27 cellular contexts compared by ENCODE assay signal in genomic region chr12:2274733-2275132, GRCh38.
"Had no signal": no experiment of that assay in that cellular context is flagged by ENCODE, and none has a peak within 500 bp of the region (broad histone marks: within the 10 kb centered on the region; RNA-seq: fewer than 3 reads in every experiment).

No MANE protein-coding gene starts in this region.

- H3K36me3 Mint-ChIP-seq: mesothelial cell of epicardium; naive thymus-derived CD8-positive, alpha-beta T cell; stimulated activated naive B cell treated with anti-CD40 and anti-IgM and Interleukin-4, amounts not matched to agents 10 μg/mL and 1 μg/mL and 100 μg/mL, for 72 hours had no signal

- H3K4me3 ChIP-seq: esophagus muscularis mucosa, uterus had no signal

- DNase-seq: activated CD4-positive, alpha-beta T cell treated with anti-CD3 and anti-CD28 coated beads for 48 hours; activated CD4-positive, alpha-beta T cell treated with anti-CD3 and anti-CD28 coated beads, Interleukin-2, amount 50 U/mL, for 48 hours; activated CD8-positive, alpha-beta memory T cell treated with anti-CD3 and anti-CD28 coated beads for 24 hours; activated effector memory CD4-positive, alpha-beta T cell treated with anti-CD3 and anti-CD28 coated beads, Interleukin-2, amount 50 U/mL, for 16 hours; activated naive CD4-positive, alpha-beta T cell treated with anti-CD3 and anti-CD28 coated beads for 36 hours; activated T-cell treated with anti-CD3 and anti-CD28 coated beads, Interleukin-2, amount 50 U/mL, for 1 hour; amygdala; central memory CD4-positive, alpha-beta T cell; foreskin keratinocyte; kidney glomerular epithelial cell; mammary epithelial cell; naive thymus-derived CD8-positive, alpha-beta T cell; posterior cingulate gyrus; retina; stimulated activated CD4-positive, alpha-beta T cell treated with anti-CD3 and anti-CD28 coated beads, Interleukin-15, amount 100 ng/mL, for 24 hours; stimulated activated CD4-positive, alpha-beta T cell treated with anti-CD3 and anti-CD28 coated beads, Interleukin-2, amount 100 ng/mL, for 24 hours; stimulated activated naive B cell treated with anti-CD40 and anti-IgM and Interleukin-4, amounts not matched to agents 10 μg/mL and 1 μg/mL and 100 μg/mL, for 72 hours; T-helper 17 cell; T1000; trophoblast cell; uterus; WERI-Rb-1 had no signal

- H3K27me3 ChIP-seq: esophagus muscularis mucosa, foreskin keratinocyte, uterus had no signal

- H3K4me3 Mint-ChIP-seq: activated naive CD4-positive, alpha-beta T cell treated with anti-CD3 and anti-CD28 coated beads for 36 hours; activated T-helper 1 cell treated with anti-CD3 and anti-CD28 coated beads, Interleukin-12 subunit alpha, Interleukin-12 subunit beta, Interleukin-2, Interleukin-4 antibody, amounts not matched to agents 30 ng/mL and 10 ng/mL and 1 ng/mL, durations not matched to agents 14 hours and 24 hours and 36 hours; mesothelial cell of epicardium; naive thymus-derived CD8-positive, alpha-beta T cell; neural crest cell; stimulated activated naive B cell treated with anti-CD40 and anti-IgM and Interleukin-4, amounts not matched to agents 10 μg/mL and 1 μg/mL and 100 μg/mL, for 72 hours; T-helper 17 cell had no signal

- ATAC-seq: activated CD4-positive, CD25-positive, alpha-beta regulatory T cell treated with anti-CD3 and anti-CD28 coated beads, Interleukin-2, amount 50 U/mL, for 24 hours; foreskin keratinocyte; naive thymus-derived CD8-positive, alpha-beta T cell; stimulated activated naive B cell treated with anti-CD40 and anti-IgM and Interleukin-4, amounts not matched to agents 10 μg/mL and 1 μg/mL and 100 μg/mL, for 72 hours; T-helper 17 cell had no signal

- H3K9me3 Mint-ChIP-seq: activated T-helper 1 cell treated with anti-CD3 and anti-CD28 coated beads, Interleukin-12 subunit alpha, Interleukin-12 subunit beta, Interleukin-2, Interleukin-4 antibody, amounts not matched to agents 30 ng/mL and 10 ng/mL and 1 ng/mL, durations not matched to agents 14 hours and 24 hours and 36 hours; neural crest cell; stimulated activated naive B cell treated with anti-CD40 and anti-IgM and Interleukin-4, amounts not matched to agents 10 μg/mL and 1 μg/mL and 100 μg/mL, for 72 hours had no signal

- H3K27ac Mint-ChIP-seq: activated naive CD4-positive, alpha-beta T cell treated with anti-CD3 and anti-CD28 coated beads for 36 hours; activated T-helper 1 cell treated with anti-CD3 and anti-CD28 coated beads, Interleukin-12 subunit alpha, Interleukin-12 subunit beta, Interleukin-2, Interleukin-4 antibody, amounts not matched to agents 30 ng/mL and 10 ng/mL and 1 ng/mL, durations not matched to agents 14 hours and 24 hours and 36 hours; mesothelial cell of epicardium; naive thymus-derived CD8-positive, alpha-beta T cell; stimulated activated naive B cell treated with anti-CD40 and anti-IgM and Interleukin-4, amounts not matched to agents 10 μg/mL and 1 μg/mL and 100 μg/mL, for 72 hours; T-helper 17 cell had no signal

- H3K36me3 ChIP-seq: esophagus muscularis mucosa, uterus, WERI-Rb-1 had no signal

- H3K4me1 ChIP-seq: foreskin keratinocyte, uterus had no signal

- H3K27ac ChIP-seq: foreskin keratinocyte, WERI-Rb-1 had no signal

- H3K27me3 Mint-ChIP-seq: naive thymus-derived CD8-positive, alpha-beta T cell; stimulated activated naive B cell treated with anti-CD40 and anti-IgM and Interleukin-4, amounts not matched to agents 10 μg/mL and 1 μg/mL and 100 μg/mL, for 72 hours had no signal

- H3K4me1 Mint-ChIP-seq: naive thymus-derived CD8-positive, alpha-beta T cell; neural crest cell; stimulated activated naive B cell treated with anti-CD40 and anti-IgM and Interleukin-4, amounts not matched to agents 10 μg/mL and 1 μg/mL and 100 μg/mL, for 72 hours had no signal

- H3K9me3 ChIP-seq: esophagus muscularis mucosa, uterus had no signal
